8 cellular contexts compared by ENCODE assay signal in the genomic region with DNA sequence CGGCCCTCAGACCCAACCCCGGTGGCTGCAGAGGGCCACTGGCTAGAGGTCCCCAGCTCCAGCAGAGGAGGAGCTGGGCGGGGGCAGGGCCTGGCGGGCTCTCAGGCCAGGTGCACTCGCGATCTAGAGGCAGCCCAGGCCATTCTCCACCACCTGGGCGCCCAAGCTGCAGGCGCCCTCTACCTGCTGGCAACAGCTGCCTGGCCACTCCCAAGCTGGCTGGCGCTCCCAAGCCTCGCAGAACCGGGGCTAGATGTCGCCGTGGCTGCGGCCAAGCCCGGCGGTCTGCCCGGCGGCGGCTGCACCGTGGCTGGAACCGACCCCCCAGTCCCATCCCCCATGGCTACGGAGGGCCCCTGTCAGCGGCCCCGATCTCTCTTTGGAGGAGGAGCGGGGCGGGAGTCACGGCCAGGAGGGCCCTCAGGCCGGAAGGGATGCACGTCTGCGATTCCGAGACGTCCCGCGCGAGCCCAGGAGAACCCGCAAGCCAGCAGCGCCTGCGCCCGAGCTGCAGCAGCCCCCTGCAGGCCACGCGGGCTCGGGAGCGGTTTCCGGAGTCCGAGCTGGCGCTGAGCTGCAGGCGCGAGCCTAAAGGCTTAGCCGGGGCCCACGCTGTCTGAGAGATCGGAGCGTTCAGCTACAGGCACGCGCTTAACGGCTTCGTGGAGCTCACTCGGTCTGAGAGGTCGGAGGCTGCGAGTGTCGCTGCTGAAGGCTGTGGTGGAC. TPM values are rescaled to one million over a fixed set of nuclear protein-coding genes. Genes with fewer than 3 reads are reported as not detected.
DNase-seq lines count a peak whose midpoint lies in the region; ATAC-seq and TF ChIP-seq lines count a peak whose summit lies in the region.

No MANE protein-coding gene starts in this region.

- ATAC-seq in GM23338: peak; percentile 83
- no peak for ATAC-seq in GM18873 (IDR thresholded peaks at IDR 0.05; ENCODE audit: low FRiP score, unreplicated experiment)

- H3K4me3 Mint-ChIP-seq in GM23338 (peak overlapping the region; percentile 79), nephron progenitor cell (peak overlapping the region; percentile 87)
- H3K4me3 Mint-ChIP-seq in activated T-helper 1 cell treated with anti-CD3 and anti-CD28 coated beads, Interleukin-12 subunit alpha, Interleukin-12 subunit beta, Interleukin-2, Interleukin-4 antibody, amounts not matched to agents 30 ng/mL and 10 ng/mL and 1 ng/mL, durations not matched to agents 14 hours and 24 hours and 36 hours: peak overlapping the region; percentile 84

- TF ChIP-seq CTCF in BE2C (IDR thresholded peaks at IDR 0.05; ENCODE audit: low read depth, low read length): peak; percentile 28; the same call in 1 of the 2 replicates
- TF ChIP-seq CTCF in GM23338 (conservative IDR thresholded peaks at IDR 0.05; ENCODE audit: low read depth in 2 of 2): peak; percentile 21 to 71
- TF ChIP-seq CTCF in fibroblast of mammary gland (conservative IDR thresholded peaks at IDR 0.05; ENCODE audit: control insufficient read depth, insufficient read depth, low read depth, low read length): peak; percentile 27
- no peak for TF ChIP-seq CTCF in nephron progenitor cell (IDR thresholded peaks at IDR 0.05)
- TF ChIP-seq CTCF in transverse colon (IDR thresholded peaks at IDR 0.05): peak in 2 of 5 experiments; percentile 32 to 35

- DNase-seq in BE2C (peak; percentile 76), GM23338 (ENCODE audit: low spot score) (peak; percentile 91), NCI-H748 (lab: John Stamatoyannopoulos, UW; ENCODE audit: unreplicated experiment) (peak; percentile 94), fibroblast of mammary gland (ENCODE audit: low read depth) (peak; percentile 67), nephron progenitor cell (peak; percentile 89), transverse colon (peak; percentile 65)
- peak; percentile 44 for DNase-seq in activated T-helper 1 cell treated with anti-CD3 and anti-CD28 coated beads, Interleukin-12 subunit alpha, Interleukin-12 subunit beta, Interleukin-2, Interleukin-4 antibody, amounts not matched to agents 30 ng/mL and 10 ng/mL and 1 ng/mL, durations not matched to agents 14 hours and 24 hours and 36 hours (ENCODE audit: low spot score)

- H3K27ac Mint-ChIP-seq in GM23338: no peak overlapping the region
- H3K27ac Mint-ChIP-seq in activated T-helper 1 cell treated with anti-CD3 and anti-CD28 coated beads, Interleukin-12 subunit alpha, Interleukin-12 subunit beta, Interleukin-2, Interleukin-4 antibody, amounts not matched to agents 30 ng/mL and 10 ng/mL and 1 ng/mL, durations not matched to agents 14 hours and 24 hours and 36 hours: peak overlapping the region; percentile 88
- no peak overlapping the region for H3K27ac Mint-ChIP-seq in nephron progenitor cell

- H3K27ac ChIP-seq in GM23338 (ENCODE audit: low read depth) (no peak overlapping the region), transverse colon (no peak overlapping the region)

- intact Hi-C loops in activated T-helper 1 cell treated with anti-CD3 and anti-CD28 coated beads, Interleukin-12 subunit alpha, Interleukin-12 subunit beta, Interleukin-2, Interleukin-4 antibody, amounts not matched to agents 30 ng/mL and 10 ng/mL and 1 ng/mL, durations not matched to agents 14 hours and 24 hours and 36 hours (cut with micrococcal nuclease): loop anchor here (5.0 kb wide), 1 partner anchor 92 kb away; no protein-coding TSS in a partner anchor
- intact Hi-C loops in transverse colon (cut with DNase I; ENCODE audit: low total_unique reads): no loop called here

- TF ChIP-seq EP300 in transverse colon (IDR thresholded peaks at IDR 0.05; ENCODE audit: low read depth): no peak

- H2AFZ ChIP-seq in GM23338: peak overlapping the region; percentile 52

- 1% methylated on average over 31 of the region's 60 CpGs; no CpG with 5 or more reads in 1 of the 2 donors for WGBS in transverse colon (ENCODE audit: low coverage in 1 of 2), 2 donors

- H3K9me3 ChIP-seq in BE2C (no peaks in the 10 kb centered on the region), transverse colon (no peaks in the 10 kb centered on the region)

- H3K36me3 Mint-ChIP-seq in GM23338 (ENCODE audit: low read depth) (no peaks in the 10 kb centered on the region), nephron progenitor cell (ENCODE audit: low read depth) (no peaks in the 10 kb centered on the region)
- H3K36me3 Mint-ChIP-seq in activated T-helper 1 cell treated with anti-CD3 and anti-CD28 coated beads, Interleukin-12 subunit alpha, Interleukin-12 subunit beta, Interleukin-2, Interleukin-4 antibody, amounts not matched to agents 30 ng/mL and 10 ng/mL and 1 ng/mL, durations not matched to agents 14 hours and 24 hours and 36 hours (ENCODE audit: low read depth): no peaks in the 10 kb centered on the region

- H3F3A ChIP-seq in GM23338 (replicated peaks; ENCODE audit: low read depth): 0 out of 2 replicates have a peak, but pooled peaks cover 5% of the 10 kb centered on the region

- H3K36me3 ChIP-seq in BE2C (no peaks in the 10 kb centered on the region), GM23338 (ENCODE audit: insufficient read depth) (no peaks in the 10 kb centered on the region), transverse colon (no peaks in the 10 kb centered on the region)

- no peaks in the 10 kb centered on the region for H3K79me2 ChIP-seq in GM23338 (replicated peaks; ENCODE audit: insufficient read depth)

- TF ChIP-seq POLR2A in transverse colon (IDR thresholded peaks at IDR 0.05): no peak

- no peaks in the 10 kb centered on the region; the same call in 1 of the 2 replicates for H4K20me1 ChIP-seq in GM23338 (replicated peaks; ENCODE audit: insufficient read depth)

- H3K4me1 Mint-ChIP-seq in GM23338: peaks cover 7% of the 10 kb centered on the region; the same call in 1 of the 3 replicates
- peaks cover 5% of the 10 kb centered on the region for H3K4me1 Mint-ChIP-seq in activated T-helper 1 cell treated with anti-CD3 and anti-CD28 coated beads, Interleukin-12 subunit alpha, Interleukin-12 subunit beta, Interleukin-2, Interleukin-4 antibody, amounts not matched to agents 30 ng/mL and 10 ng/mL and 1 ng/mL, durations not matched to agents 14 hours and 24 hours and 36 hours (ENCODE audit: low read depth)
- peaks cover 6% of the 10 kb centered on the region for H3K4me1 Mint-ChIP-seq in nephron progenitor cell

- peak overlapping the region; percentile 84 for H3K4me2 ChIP-seq in GM23338

- H3K4me3 ChIP-seq in BE2C (ENCODE audit: low read depth, low read length) (no peak overlapping the region), GM23338 (peak overlapping the region; percentile 60), fibroblast of mammary gland (ENCODE audit: control insufficient read depth, low read depth, low read length) (no peak overlapping the region), transverse colon (peak overlapping the region in 2 of 4 donors; percentile 23 to 41)

- H3K27me3 Mint-ChIP-seq in GM23338 (ENCODE audit: insufficient read depth, low read depth, poor library complexity) (peaks cover 51% of the 10 kb centered on the region), nephron progenitor cell (ENCODE audit: low read depth, poor library complexity) (peaks cover 85% of the 10 kb centered on the region)
- H3K27me3 Mint-ChIP-seq in activated T-helper 1 cell treated with anti-CD3 and anti-CD28 coated beads, Interleukin-12 subunit alpha, Interleukin-12 subunit beta, Interleukin-2, Interleukin-4 antibody, amounts not matched to agents 30 ng/mL and 10 ng/mL and 1 ng/mL, durations not matched to agents 14 hours and 24 hours and 36 hours (ENCODE audit: insufficient read depth): peaks cover 62% of the 10 kb centered on the region

- in situ Hi-C loops in transverse colon (cut with MboI; ENCODE audit: low pct_ligation_motif_present in 1 of 4, low pct_unique_long_range_greater_than_20kb in 1 of 4, low sequenced_read_pairs in 3 of 4): no loop called here

- H3K9me3 Mint-ChIP-seq in GM23338 (no peaks in the 10 kb centered on the region), nephron progenitor cell (no peaks in the 10 kb centered on the region)
- no peaks in the 10 kb centered on the region for H3K9me3 Mint-ChIP-seq in activated T-helper 1 cell treated with anti-CD3 and anti-CD28 coated beads, Interleukin-12 subunit alpha, Interleukin-12 subunit beta, Interleukin-2, Interleukin-4 antibody, amounts not matched to agents 30 ng/mL and 10 ng/mL and 1 ng/mL, durations not matched to agents 14 hours and 24 hours and 36 hours

- H3K27me3 ChIP-seq in BE2C: peaks cover 88% of the 10 kb centered on the region
- H3K27me3 ChIP-seq in GM23338 (ENCODE audit: insufficient read depth): peaks cover 90% of the 10 kb centered on the region
- peaks cover 92% of the 10 kb centered on the region for H3K27me3 ChIP-seq in transverse colon

- H3K9me2 ChIP-seq in GM23338 (ENCODE audit: insufficient read depth): no peaks in the 10 kb centered on the region

- H3K4me1 ChIP-seq in BE2C (no peaks in the 10 kb centered on the region), GM23338 (ENCODE audit: insufficient read depth) (no peaks in the 10 kb centered on the region), transverse colon (peaks cover 15 to 28% (median 27%) of the 10 kb centered on the region in 4 donors)

TF ChIP-seq in GM23338, 12 proteins besides CTCF, POLR2A, EP300 and RAD21:
- TF ChIP-seq JUNB (IDR thresholded peaks at IDR 0.05; ENCODE audit: unreplicated experiment): no peak
- peak; percentile 32 for TF ChIP-seq EZH2 (IDR thresholded peaks at IDR 0.05; ENCODE audit: low read depth, unreplicated experiment)
- 0 out of 2 replicates have a peak, but pooled peaks have one; percentile 4 for TF ChIP-seq POLR2AphosphoS5 (IDR thresholded peaks at IDR 0.05; ENCODE audit: low read depth)

RNA-seq across cellular contexts. Expression of a gene that starts 44.3 kb away (rescaled TPM):
- 49.5 TPM for polyA plus RNA-seq in BE2C (2012; ENCODE audit: insufficient read depth, insufficient read length, low read depth)
- 34.3 and 38.1 TPM in 2 replicates for total RNA-seq in GM23338 (2014; rRNA removed; shearing (Covaris generic))
- 8.7 and 9.6 TPM in 2 replicates for polyA plus RNA-seq in GM23338 (2016; fragmentation: Nextera tagmentation; extraction: Ambion mirVana)
- 28.9 and 29.4 TPM in 2 replicates for total RNA-seq in activated T-helper 1 cell treated with anti-CD3 and anti-CD28 coated beads, Interleukin-12 subunit alpha, Interleukin-12 subunit beta, Interleukin-2, Interleukin-4 antibody, amounts not matched to agents 30 ng/mL and 10 ng/mL and 1 ng/mL, durations not matched to agents 14 hours and 24 hours and 36 hours
- total RNA-seq in transverse colon: 10 to 100 TPM; 15.7 to 29.3 (median 19.7) TPM

Comparison
In these comparisons a context has a peak if more than half of its experiments do, and no peak if none do; other contexts are left out.
1. DNase-seq: peak in every context shown above with its lines; median percentile 94 in NCI-H748; 91 in GM23338; 89 in nephron progenitor cell; 76 in BE2C; 67 in fibroblast of mammary gland; 65 in transverse colon; 44 in activated T-helper 1 cell treated with anti-CD3 and anti-CD28 coated beads, Interleukin-12 subunit alpha, Interleukin-12 subunit beta, Interleukin-2, Interleukin-4 antibody, amounts not matched to agents 30 ng/mL and 10 ng/mL and 1 ng/mL, durations not matched to agents 14 hours and 24 hours and 36 hours.